In the genomic region with DNA sequence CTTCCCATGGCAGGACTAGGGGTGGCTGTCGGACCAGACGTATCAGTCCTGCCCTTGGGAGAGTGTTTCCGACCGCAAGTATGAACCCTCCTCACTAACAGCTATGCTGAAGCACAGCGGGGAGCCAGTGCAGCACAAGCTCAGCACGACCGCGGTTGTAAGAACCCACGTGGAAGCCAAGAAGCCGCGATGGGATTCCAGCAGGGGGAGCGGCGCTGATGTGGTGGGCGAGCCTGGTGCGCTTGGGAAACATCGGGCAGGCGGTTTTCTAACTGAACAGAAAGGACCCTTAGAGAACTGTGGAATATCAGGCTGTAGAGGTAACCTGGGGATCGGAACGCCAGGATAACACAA, we compare ENCODE assay signal across 1 cellular context.
A peak's percentile ranks its signal among the peaks of the same experiment; 100 is the strongest.
TF ChIP-seq lines count a peak whose summit lies in the region.

No MANE protein-coding gene starts in this region.

TF ChIP-seq in H1, 55 proteins besides CTCF, POLR2A, EP300 and RAD21:
- TF ChIP-seq, protein P1, sequence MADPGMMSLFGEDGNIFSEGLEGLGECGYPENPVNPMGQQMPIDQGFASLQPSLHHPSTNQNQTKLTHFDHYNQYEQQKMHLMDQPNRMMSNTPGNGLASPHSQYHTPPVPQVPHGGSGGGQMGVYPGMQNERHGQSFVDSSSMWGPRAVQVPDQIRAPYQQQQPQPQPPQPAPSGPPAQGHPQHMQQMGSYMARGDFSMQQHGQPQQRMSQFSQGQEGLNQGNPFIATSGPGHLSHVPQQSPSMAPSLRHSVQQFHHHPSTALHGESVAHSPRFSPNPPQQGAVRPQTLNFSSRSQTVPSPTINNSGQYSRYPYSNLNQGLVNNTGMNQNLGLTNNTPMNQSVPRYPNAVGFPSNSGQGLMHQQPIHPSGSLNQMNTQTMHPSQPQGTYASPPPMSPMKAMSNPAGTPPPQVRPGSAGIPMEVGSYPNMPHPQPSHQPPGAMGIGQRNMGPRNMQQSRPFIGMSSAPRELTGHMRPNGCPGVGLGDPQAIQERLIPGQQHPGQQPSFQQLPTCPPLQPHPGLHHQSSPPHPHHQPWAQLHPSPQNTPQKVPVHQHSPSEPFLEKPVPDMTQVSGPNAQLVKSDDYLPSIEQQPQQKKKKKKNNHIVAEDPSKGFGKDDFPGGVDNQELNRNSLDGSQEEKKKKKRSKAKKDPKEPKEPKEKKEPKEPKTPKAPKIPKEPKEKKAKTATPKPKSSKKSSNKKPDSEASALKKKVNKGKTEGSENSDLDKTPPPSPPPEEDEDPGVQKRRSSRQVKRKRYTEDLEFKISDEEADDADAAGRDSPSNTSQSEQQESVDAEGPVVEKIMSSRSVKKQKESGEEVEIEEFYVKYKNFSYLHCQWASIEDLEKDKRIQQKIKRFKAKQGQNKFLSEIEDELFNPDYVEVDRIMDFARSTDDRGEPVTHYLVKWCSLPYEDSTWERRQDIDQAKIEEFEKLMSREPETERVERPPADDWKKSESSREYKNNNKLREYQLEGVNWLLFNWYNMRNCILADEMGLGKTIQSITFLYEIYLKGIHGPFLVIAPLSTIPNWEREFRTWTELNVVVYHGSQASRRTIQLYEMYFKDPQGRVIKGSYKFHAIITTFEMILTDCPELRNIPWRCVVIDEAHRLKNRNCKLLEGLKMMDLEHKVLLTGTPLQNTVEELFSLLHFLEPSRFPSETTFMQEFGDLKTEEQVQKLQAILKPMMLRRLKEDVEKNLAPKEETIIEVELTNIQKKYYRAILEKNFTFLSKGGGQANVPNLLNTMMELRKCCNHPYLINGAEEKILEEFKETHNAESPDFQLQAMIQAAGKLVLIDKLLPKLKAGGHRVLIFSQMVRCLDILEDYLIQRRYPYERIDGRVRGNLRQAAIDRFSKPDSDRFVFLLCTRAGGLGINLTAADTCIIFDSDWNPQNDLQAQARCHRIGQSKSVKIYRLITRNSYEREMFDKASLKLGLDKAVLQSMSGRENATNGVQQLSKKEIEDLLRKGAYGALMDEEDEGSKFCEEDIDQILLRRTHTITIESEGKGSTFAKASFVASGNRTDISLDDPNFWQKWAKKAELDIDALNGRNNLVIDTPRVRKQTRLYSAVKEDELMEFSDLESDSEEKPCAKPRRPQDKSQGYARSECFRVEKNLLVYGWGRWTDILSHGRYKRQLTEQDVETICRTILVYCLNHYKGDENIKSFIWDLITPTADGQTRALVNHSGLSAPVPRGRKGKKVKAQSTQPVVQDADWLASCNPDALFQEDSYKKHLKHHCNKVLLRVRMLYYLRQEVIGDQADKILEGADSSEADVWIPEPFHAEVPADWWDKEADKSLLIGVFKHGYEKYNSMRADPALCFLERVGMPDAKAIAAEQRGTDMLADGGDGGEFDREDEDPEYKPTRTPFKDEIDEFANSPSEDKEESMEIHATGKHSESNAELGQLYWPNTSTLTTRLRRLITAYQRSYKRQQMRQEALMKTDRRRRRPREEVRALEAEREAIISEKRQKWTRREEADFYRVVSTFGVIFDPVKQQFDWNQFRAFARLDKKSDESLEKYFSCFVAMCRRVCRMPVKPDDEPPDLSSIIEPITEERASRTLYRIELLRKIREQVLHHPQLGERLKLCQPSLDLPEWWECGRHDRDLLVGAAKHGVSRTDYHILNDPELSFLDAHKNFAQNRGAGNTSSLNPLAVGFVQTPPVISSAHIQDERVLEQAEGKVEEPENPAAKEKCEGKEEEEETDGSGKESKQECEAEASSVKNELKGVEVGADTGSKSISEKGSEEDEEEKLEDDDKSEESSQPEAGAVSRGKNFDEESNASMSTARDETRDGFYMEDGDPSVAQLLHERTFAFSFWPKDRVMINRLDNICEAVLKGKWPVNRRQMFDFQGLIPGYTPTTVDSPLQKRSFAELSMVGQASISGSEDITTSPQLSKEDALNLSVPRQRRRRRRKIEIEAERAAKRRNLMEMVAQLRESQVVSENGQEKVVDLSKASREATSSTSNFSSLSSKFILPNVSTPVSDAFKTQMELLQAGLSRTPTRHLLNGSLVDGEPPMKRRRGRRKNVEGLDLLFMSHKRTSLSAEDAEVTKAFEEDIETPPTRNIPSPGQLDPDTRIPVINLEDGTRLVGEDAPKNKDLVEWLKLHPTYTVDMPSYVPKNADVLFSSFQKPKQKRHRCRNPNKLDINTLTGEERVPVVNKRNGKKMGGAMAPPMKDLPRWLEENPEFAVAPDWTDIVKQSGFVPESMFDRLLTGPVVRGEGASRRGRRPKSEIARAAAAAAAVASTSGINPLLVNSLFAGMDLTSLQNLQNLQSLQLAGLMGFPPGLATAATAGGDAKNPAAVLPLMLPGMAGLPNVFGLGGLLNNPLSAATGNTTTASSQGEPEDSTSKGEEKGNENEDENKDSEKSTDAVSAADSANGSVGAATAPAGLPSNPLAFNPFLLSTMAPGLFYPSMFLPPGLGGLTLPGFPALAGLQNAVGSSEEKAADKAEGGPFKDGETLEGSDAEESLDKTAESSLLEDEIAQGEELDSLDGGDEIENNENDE (IDR thresholded peaks at IDR 0.05; ENCODE audit: insufficient replicate concordance, low read length): no peak
- TF ChIP-seq CTBP2 (IDR thresholded peaks at IDR 0.05; ENCODE audit: borderline replicate concordance, insufficient read depth, insufficient read length, low read length) (no peak), SIX5 (IDR thresholded peaks at IDR 0.05; ENCODE audit: low read depth, low read length) (no peak), GTF2F1 (IDR thresholded peaks at IDR 0.05; ENCODE audit: borderline replicate concordance, low read depth, low read length) (no peak), TAF7 (optimal IDR thresholded peaks at IDR 0.05; ENCODE audit: borderline replicate concordance, low read depth, low read length) (no peak), TEAD4 (IDR thresholded peaks at IDR 0.05; ENCODE audit: low read depth, low read length) (0 out of 2 replicates have a peak, but pooled peaks have one; percentile 31)
- TF ChIP-seq, protein P2, sequence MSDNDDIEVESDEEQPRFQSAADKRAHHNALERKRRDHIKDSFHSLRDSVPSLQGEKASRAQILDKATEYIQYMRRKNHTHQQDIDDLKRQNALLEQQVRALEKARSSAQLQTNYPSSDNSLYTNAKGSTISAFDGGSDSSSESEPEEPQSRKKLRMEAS (IDR thresholded peaks at IDR 0.05): peak; percentile 89
- TF ChIP-seq, protein P3, sequence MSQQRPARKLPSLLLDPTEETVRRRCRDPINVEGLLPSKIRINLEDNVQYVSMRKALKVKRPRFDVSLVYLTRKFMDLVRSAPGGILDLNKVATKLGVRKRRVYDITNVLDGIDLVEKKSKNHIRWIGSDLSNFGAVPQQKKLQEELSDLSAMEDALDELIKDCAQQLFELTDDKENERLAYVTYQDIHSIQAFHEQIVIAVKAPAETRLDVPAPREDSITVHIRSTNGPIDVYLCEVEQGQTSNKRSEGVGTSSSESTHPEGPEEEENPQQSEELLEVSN (IDR thresholded peaks at IDR 0.05): peak; percentile 88
